ENCODE assay signal across 1 cellular context in genomic region chr5:157160001-157160400, GRCh38.
TF ChIP-seq lines count a peak whose summit lies in the region.

No MANE protein-coding gene starts in this region.

TF ChIP-seq in GM23338, 12 proteins besides CTCF, POLR2A, EP300 and RAD21:
- TF ChIP-seq ZNF462 (CRISPR knock-in tag; IDR thresholded peaks at IDR 0.05): no peak
- TF ChIP-seq ZNF331 (CRISPR knock-in tag; IDR thresholded peaks at IDR 0.05; ENCODE audit: low read depth): no peak
